Comparison of ENCODE assay signal across 29 cellular contexts in genomic region chr6:150880336-150880735, GRCh38. TPM values are rescaled to one million over a fixed set of nuclear protein-coding genes. Genes with fewer than 3 reads are reported as not detected.
DNase-seq lines count a peak whose midpoint lies in the region; ATAC-seq, FAIRE-seq and TF ChIP-seq lines count a peak whose summit lies in the region.
"Had no signal": no experiment of that assay in that cellular context is flagged by ENCODE, and none has a peak within 500 bp of the region (broad histone marks: within the 10 kb centered on the region; RNA-seq: fewer than 3 reads in every experiment).

No MANE protein-coding gene starts in this region.

- peaks cover 28% of the 10 kb centered on the region for H3K4me1 Mint-ChIP-seq in MCF 10A (ENCODE audit: insufficient read depth, unreplicated experiment)
- H3K4me1 Mint-ChIP-seq in astrocyte (ENCODE audit: low read depth, unreplicated experiment): peaks cover 38% of the 10 kb centered on the region

- BruUV-seq in MCF 10A (replicated peaks; lab: Mats Ljungman, UMichigan): no TSS peak

- H3K9me3 ChIP-seq in breast epithelium: no peaks in the 10 kb centered on the region
- H3K9me3 ChIP-seq in astrocyte (ENCODE audit: insufficient read depth, low read depth, low read length): no peaks in the 10 kb centered on the region
- H3K9me3 ChIP-seq: BLaER1, gastroesophageal sphincter, left ventricle myocardium inferior, SJSA1 had no signal

- POLR2A ChIA-PET in MCF 10A (lab: Yijun Ruan, JAX): interaction anchor here (1.1 to 1.5 kb wide), 2 partner anchors 11 to 13 kb away, joined by 3 read pairs; no protein-coding TSS in a partner anchor

- no peak overlapping the region for H3K4me2 ChIP-seq in astrocyte (ENCODE audit: low read length)
- H3K4me2 ChIP-seq: BLaER1, smooth muscle cell had no signal

- intact Hi-C loops in MCF 10A (cut with micrococcal nuclease): no loop called here
- intact Hi-C loops in breast epithelium (cut with DNase I; ENCODE audit: low total_unique reads): no loop called here

- H3K4me3 ChIP-seq in breast epithelium: no peak overlapping the region
- no peak overlapping the region for H3K4me3 ChIP-seq in astrocyte (ENCODE audit: insufficient read depth, low read depth, low read length)
- H3K4me3 ChIP-seq: BLaER1, gastroesophageal sphincter, left ventricle myocardium inferior, SJSA1, smooth muscle cell had no signal

- peaks cover 14% of the 10 kb centered on the region for H4K20me1 ChIP-seq in astrocyte (ENCODE audit: insufficient read depth, low read length)

- no peak overlapping the region for H2AFZ ChIP-seq in astrocyte (ENCODE audit: low read depth, low read length)

- H3K27ac ChIP-seq in breast epithelium: no peak overlapping the region
- H3K27ac ChIP-seq in astrocyte (ENCODE audit: low read depth, low read length): peak overlapping the region; percentile 14
- H3K27ac ChIP-seq: BLaER1, gastroesophageal sphincter, left ventricle myocardium inferior had no signal

- DNase-seq in MCF 10A (ENCODE audit: unreplicated experiment) (no peak), breast epithelium (ENCODE audit: low spot score in 2 of 2) (no peak), NCI-H2107 (lab: John Stamatoyannopoulos, UW) (peak; percentile 39), astrocyte (ENCODE audit: low read depth) (no peak), A172 (ENCODE audit: low spot score) (no peak), epidermal melanocyte (ENCODE audit: insufficient read length, low spot score) (no peak)
- DNase-seq: activated CD4-positive, alpha-beta memory T cell treated with anti-CD3 and anti-CD28 coated beads, Interleukin-2, amount 10 ng/mL, durations not matched to agents 7 days and 5 days; activated CD4-positive, CD25-positive, alpha-beta regulatory T cell treated with anti-CD3 and anti-CD28 coated beads, Interleukin-2, amount 50 U/mL, for 72 hours; activated naive CD8-positive, alpha-beta T cell treated with anti-CD3 and anti-CD28 coated beads, Interleukin-2, amount 10 ng/mL, durations not matched to agents 7 days and 5 days; COR-L47; HCEC 1CT; hippocampal formation; left ventricle myocardium inferior; naive B cell; NCI-H1694; NCI-H510A; occipital lobe; retina; T-helper 1 cell had no signal

- H3K4me1 ChIP-seq in breast epithelium: no peaks in the 10 kb centered on the region
- peaks cover 17% of the 10 kb centered on the region for H3K4me1 ChIP-seq in astrocyte (ENCODE audit: insufficient read depth, low read length)

- H3K27me3 ChIP-seq in breast epithelium (no peaks in the 10 kb centered on the region), astrocyte (ENCODE audit: insufficient read depth, low read length) (no peaks in the 10 kb centered on the region)
- H3K27me3 ChIP-seq: BLaER1, gastroesophageal sphincter, SJSA1 had no signal

- no peaks in the 10 kb centered on the region for H3K9me3 Mint-ChIP-seq in MCF 10A (ENCODE audit: unreplicated experiment)
- H3K9me3 Mint-ChIP-seq in astrocyte (ENCODE audit: unreplicated experiment): no peaks in the 10 kb centered on the region
- H3K9me3 Mint-ChIP-seq: activated CD4-positive, alpha-beta memory T cell treated with anti-CD3 and anti-CD28 coated beads, Interleukin-2, amount 10 ng/mL, durations not matched to agents 7 days and 5 days; activated naive CD8-positive, alpha-beta T cell treated with anti-CD3 and anti-CD28 coated beads, Interleukin-2, amount 10 ng/mL, durations not matched to agents 7 days and 5 days; IgD-negative memory B cell; naive B cell had no signal

- peak overlapping the region; percentile 84 for H3K27ac Mint-ChIP-seq in MCF 10A (ENCODE audit: low read depth, unreplicated experiment)
- H3K27ac Mint-ChIP-seq in astrocyte (ENCODE audit: unreplicated experiment): no peak overlapping the region
- H3K27ac Mint-ChIP-seq: activated CD4-positive, alpha-beta memory T cell treated with anti-CD3 and anti-CD28 coated beads, Interleukin-2, amount 10 ng/mL, durations not matched to agents 7 days and 5 days; activated naive CD8-positive, alpha-beta T cell treated with anti-CD3 and anti-CD28 coated beads, Interleukin-2, amount 10 ng/mL, durations not matched to agents 7 days and 5 days; IgD-negative memory B cell; naive B cell had no signal

- peaks cover 69% of the 10 kb centered on the region for H3K79me2 ChIP-seq in astrocyte (ENCODE audit: insufficient read depth, low read length)

- FAIRE-seq in astrocyte (lab: Jason Lieb, UNC): no peak
- FAIRE-seq: colon, GM19239, TTC549 had no signal

- H3K36me3 ChIP-seq in breast epithelium (no peaks in the 10 kb centered on the region), astrocyte (ENCODE audit: insufficient read depth, low read length) (peaks cover 17% of the 10 kb centered on the region)
- H3K36me3 ChIP-seq: gastroesophageal sphincter, left ventricle myocardium inferior had no signal

- CTCF ChIA-PET in MCF 10A (lab: Yijun Ruan, JAX): interaction anchor here (0.6 to 2.7 kb wide), 5 partner anchors 11 to 135 kb away, joined by 3 to 9 read pairs (median 3); no protein-coding TSS in a partner anchor

- ATAC-seq in HG03039 (IDR thresholded peaks at IDR 0.05; ENCODE audit: unreplicated experiment) (no peak), HG02763 (IDR thresholded peaks at IDR 0.05; ENCODE audit: unreplicated experiment) (no peak)
- ATAC-seq: gastroesophageal sphincter had no signal

- H3K36me3 Mint-ChIP-seq in MCF 10A (ENCODE audit: insufficient read depth, unreplicated experiment): peaks cover 67% of the 10 kb centered on the region
- H3K36me3 Mint-ChIP-seq in astrocyte (ENCODE audit: low read depth, unreplicated experiment): peaks cover 17% of the 10 kb centered on the region

- TF ChIP-seq POLR2A in breast epithelium (IDR thresholded peaks at IDR 0.05): no peak

- H3K27me3 Mint-ChIP-seq in MCF 10A (ENCODE audit: insufficient read depth, unreplicated experiment): no peaks in the 10 kb centered on the region
- no peaks in the 10 kb centered on the region for H3K27me3 Mint-ChIP-seq in astrocyte (ENCODE audit: low read depth, unreplicated experiment)
- H3K27me3 Mint-ChIP-seq: activated CD4-positive, alpha-beta memory T cell treated with anti-CD3 and anti-CD28 coated beads, Interleukin-2, amount 10 ng/mL, durations not matched to agents 7 days and 5 days; activated naive CD8-positive, alpha-beta T cell treated with anti-CD3 and anti-CD28 coated beads, Interleukin-2, amount 10 ng/mL, durations not matched to agents 7 days and 5 days; IgD-negative memory B cell; naive B cell had no signal

- H3K4me3 Mint-ChIP-seq in MCF 10A (ENCODE audit: unreplicated experiment) (no peak overlapping the region), astrocyte (ENCODE audit: unreplicated experiment) (no peak overlapping the region)
- H3K4me3 Mint-ChIP-seq: activated CD4-positive, alpha-beta memory T cell treated with anti-CD3 and anti-CD28 coated beads, Interleukin-2, amount 10 ng/mL, durations not matched to agents 7 days and 5 days; activated naive CD8-positive, alpha-beta T cell treated with anti-CD3 and anti-CD28 coated beads, Interleukin-2, amount 10 ng/mL, durations not matched to agents 7 days and 5 days; IgD-negative memory B cell; naive B cell had no signal

- H3K9ac ChIP-seq in astrocyte (ENCODE audit: low read length): no peak overlapping the region
- H3K9ac ChIP-seq: BLaER1 had no signal

- TF ChIP-seq CTCF in MCF 10A (IDR thresholded peaks at IDR 0.05; ENCODE audit: unreplicated experiment) (no peak), breast epithelium (IDR thresholded peaks at IDR 0.05) (no peak), astrocyte (IDR thresholded peaks at IDR 0.05; ENCODE audit: insufficient read depth, low read depth, low read length) (no peak)

RNA-seq across cellular contexts. Expression of gene MTHFD1L, which starts 14.8 kb away (rescaled TPM):
- total RNA-seq in MCF 10A (2022) (82.4 and 110 TPM in 2 replicates), breast epithelium (10 to 100 TPM in 2 of 3 donors, 1 to 10 TPM in 1; 3.5 to 15.1 (median 11.0) TPM), astrocyte (103 and 107 TPM in 2 replicates)
- total RNA-seq in A172 (2014; rRNA removed; shearing (Covaris generic)): 23.5 and 36.3 TPM in 2 replicates
